Comparison of ENCODE assay signal across 1 cellular context in the genomic region with DNA sequence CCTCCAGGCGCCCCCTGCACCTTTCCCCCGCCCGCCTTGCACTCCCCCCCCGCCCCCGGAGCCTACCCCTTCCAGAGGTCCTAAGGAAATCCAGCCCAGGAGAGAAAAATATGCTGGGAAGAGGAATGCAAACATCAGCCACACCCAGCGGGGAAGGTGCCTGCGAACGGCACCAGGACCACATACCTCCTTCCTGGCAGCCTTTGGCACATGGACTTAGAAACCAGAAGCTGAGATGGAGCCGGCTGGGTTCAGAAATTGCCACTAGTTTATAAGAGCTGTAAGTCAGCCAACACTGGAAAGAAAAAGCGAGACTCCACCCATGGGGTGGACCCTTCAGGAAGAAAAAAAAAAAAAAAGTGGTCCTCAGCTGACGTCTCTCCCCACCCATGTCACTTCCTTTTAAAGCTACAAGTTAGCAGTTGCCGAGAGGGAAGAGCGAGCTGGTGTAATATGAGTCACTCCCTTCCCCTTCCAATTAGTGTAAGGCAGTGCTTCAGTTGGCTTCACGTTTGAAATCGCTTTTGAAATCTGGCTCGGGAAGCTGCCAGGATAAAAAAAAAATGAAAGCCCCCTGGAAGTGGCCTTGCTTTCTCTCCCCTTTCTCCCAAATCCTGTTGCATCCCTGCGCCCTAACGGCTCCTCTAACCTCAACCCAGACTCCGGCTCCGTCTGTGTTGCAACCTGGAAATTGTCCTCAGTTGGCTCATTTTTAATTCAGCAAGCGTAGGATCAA.
TF ChIP-seq lines count a peak whose summit lies in the region.

A gene with protein sequence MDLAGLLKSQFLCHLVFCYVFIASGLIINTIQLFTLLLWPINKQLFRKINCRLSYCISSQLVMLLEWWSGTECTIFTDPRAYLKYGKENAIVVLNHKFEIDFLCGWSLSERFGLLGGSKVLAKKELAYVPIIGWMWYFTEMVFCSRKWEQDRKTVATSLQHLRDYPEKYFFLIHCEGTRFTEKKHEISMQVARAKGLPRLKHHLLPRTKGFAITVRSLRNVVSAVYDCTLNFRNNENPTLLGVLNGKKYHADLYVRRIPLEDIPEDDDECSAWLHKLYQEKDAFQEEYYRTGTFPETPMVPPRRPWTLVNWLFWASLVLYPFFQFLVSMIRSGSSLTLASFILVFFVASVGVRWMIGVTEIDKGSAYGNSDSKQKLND (minus strand): TSS at position 310 of the 736 bp plus-strand sequence. CDS start 41,848 bp downstream, outside the sequence.

TF ChIP-seq in HEK293, 187 proteins besides CTCF, POLR2A, EP300 and RAD21 (continued from another document):
- TF ChIP-seq ZNF624 (tag by site-specific recombination; IDR thresholded peaks at IDR 0.05): no peak
- TF ChIP-seq GLIS2 (tag by site-specific recombination; IDR thresholded peaks at IDR 0.05): peak; percentile 76
- peak; percentile 61; the same call in 1 of the 2 replicates for TF ChIP-seq ZNF2 (tag by site-specific recombination; IDR thresholded peaks at IDR 0.05)
- peak; percentile 38; the same call in 1 of the 2 replicates for TF ChIP-seq ZNF610 (tag by site-specific recombination; IDR thresholded peaks at IDR 0.05; ENCODE audit: borderline replicate concordance)
- TF ChIP-seq ZBTB8A (tag by site-specific recombination; IDR thresholded peaks at IDR 0.05): 0 out of 2 replicates have a peak, but pooled peaks have one; percentile 16
- peak; percentile 57; the same call in 1 of the 2 replicates for TF ChIP-seq ZNF324 (tag by site-specific recombination; IDR thresholded peaks at IDR 0.05)
- no peak for TF ChIP-seq ZNF114 (tag by site-specific recombination; IDR thresholded peaks at IDR 0.05)
- peak; percentile 34; the same call in 1 of the 2 replicates for TF ChIP-seq ZNF394 (tag by site-specific recombination; IDR thresholded peaks at IDR 0.05; ENCODE audit: borderline replicate concordance)
- TF ChIP-seq, protein P1, sequence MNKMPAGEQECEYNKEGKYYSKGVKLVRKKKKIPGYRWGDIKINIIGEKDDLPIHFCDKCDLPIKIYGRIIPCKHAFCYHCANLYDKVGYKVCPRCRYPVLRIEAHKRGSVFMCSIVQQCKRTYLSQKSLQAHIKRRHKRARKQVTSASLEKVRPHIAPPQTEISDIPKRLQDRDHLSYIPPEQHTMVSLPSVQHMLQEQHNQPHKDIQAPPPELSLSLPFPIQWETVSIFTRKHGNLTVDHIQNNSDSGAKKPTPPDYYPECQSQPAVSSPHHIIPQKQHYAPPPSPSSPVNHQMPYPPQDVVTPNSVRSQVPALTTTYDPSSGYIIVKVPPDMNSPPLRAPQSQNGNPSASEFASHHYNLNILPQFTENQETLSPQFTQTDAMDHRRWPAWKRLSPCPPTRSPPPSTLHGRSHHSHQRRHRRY (tag by site-specific recombination; IDR thresholded peaks at IDR 0.05): no peak
- TF ChIP-seq ZNF274 (IDR thresholded peaks at IDR 0.05; ENCODE audit: low read length): no peak
- TF ChIP-seq ZNF274 (tag by site-specific recombination; IDR thresholded peaks at IDR 0.05; ENCODE audit: borderline replicate concordance): no peak
- peak; percentile 78 for TF ChIP-seq ZNF501 (tag by site-specific recombination; IDR thresholded peaks at IDR 0.05)
- TF ChIP-seq, protein P2, sequence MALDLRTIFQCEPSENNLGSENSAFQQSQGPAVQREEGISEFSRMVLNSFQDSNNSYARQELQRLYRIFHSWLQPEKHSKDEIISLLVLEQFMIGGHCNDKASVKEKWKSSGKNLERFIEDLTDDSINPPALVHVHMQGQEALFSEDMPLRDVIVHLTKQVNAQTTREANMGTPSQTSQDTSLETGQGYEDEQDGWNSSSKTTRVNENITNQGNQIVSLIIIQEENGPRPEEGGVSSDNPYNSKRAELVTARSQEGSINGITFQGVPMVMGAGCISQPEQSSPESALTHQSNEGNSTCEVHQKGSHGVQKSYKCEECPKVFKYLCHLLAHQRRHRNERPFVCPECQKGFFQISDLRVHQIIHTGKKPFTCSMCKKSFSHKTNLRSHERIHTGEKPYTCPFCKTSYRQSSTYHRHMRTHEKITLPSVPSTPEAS (tag by site-specific recombination; IDR thresholded peaks at IDR 0.05): no peak
- TF ChIP-seq, protein P3, sequence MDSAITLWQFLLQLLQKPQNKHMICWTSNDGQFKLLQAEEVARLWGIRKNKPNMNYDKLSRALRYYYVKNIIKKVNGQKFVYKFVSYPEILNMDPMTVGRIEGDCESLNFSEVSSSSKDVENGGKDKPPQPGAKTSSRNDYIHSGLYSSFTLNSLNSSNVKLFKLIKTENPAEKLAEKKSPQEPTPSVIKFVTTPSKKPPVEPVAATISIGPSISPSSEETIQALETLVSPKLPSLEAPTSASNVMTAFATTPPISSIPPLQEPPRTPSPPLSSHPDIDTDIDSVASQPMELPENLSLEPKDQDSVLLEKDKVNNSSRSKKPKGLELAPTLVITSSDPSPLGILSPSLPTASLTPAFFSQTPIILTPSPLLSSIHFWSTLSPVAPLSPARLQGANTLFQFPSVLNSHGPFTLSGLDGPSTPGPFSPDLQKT (IDR thresholded peaks at IDR 0.05; ENCODE audit: borderline replicate concordance, low read depth, low read length): no peak
- no peak for TF ChIP-seq ZNF121 (tag by site-specific recombination; IDR thresholded peaks at IDR 0.05)
- no peak for TF ChIP-seq ZNF585B (tag by site-specific recombination; IDR thresholded peaks at IDR 0.05)
- no peak for TF ChIP-seq ZNF529 (tag by site-specific recombination; IDR thresholded peaks at IDR 0.05; ENCODE audit: insufficient replicate concordance)
- TF ChIP-seq KLF16 (tag by site-specific recombination; IDR thresholded peaks at IDR 0.05): peak; percentile 58; the same call in 1 of the 2 replicates
- no peak for TF ChIP-seq KLF9 (tag by site-specific recombination; IDR thresholded peaks at IDR 0.05; ENCODE audit: low read depth)
- TF ChIP-seq ZFP69B (tag by site-specific recombination; IDR thresholded peaks at IDR 0.05): peak; percentile 80
- TF ChIP-seq, protein P4, sequence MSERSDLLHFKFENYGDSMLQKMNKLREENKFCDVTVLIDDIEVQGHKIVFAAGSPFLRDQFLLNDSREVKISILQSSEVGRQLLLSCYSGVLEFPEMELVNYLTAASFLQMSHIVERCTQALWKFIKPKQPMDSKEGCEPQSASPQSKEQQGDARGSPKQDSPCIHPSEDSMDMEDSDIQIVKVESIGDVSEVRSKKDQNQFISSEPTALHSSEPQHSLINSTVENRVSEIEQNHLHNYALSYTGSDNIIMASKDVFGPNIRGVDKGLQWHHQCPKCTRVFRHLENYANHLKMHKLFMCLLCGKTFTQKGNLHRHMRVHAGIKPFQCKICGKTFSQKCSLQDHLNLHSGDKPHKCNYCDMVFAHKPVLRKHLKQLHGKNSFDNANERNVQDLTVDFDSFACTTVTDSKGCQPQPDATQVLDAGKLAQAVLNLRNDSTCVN (tag by site-specific recombination; optimal IDR thresholded peaks at IDR 0.05): no peak
- TF ChIP-seq ZNF548 (tag by site-specific recombination; IDR thresholded peaks at IDR 0.05): no peak
- TF ChIP-seq ZNF426 (tag by site-specific recombination; IDR thresholded peaks at IDR 0.05): no peak
- TF ChIP-seq ZNF677 (tag by site-specific recombination; IDR thresholded peaks at IDR 0.05): no peak
- no peak for TF ChIP-seq ZNF560 (tag by site-specific recombination; IDR thresholded peaks at IDR 0.05; ENCODE audit: borderline replicate concordance)
- no peak; the same call in 1 of the 2 replicates for TF ChIP-seq GLIS1 (tag by site-specific recombination; IDR thresholded peaks at IDR 0.05)
- no peak for TF ChIP-seq ZNF792 (tag by site-specific recombination; IDR thresholded peaks at IDR 0.05)
- no peak for TF ChIP-seq ZNF837 (tag by site-specific recombination; IDR thresholded peaks at IDR 0.05)
- TF ChIP-seq ZNF155 (tag by site-specific recombination; IDR thresholded peaks at IDR 0.05): no peak
